Comparison of ENCODE assay signal across 23 cellular contexts in the genomic region with DNA sequence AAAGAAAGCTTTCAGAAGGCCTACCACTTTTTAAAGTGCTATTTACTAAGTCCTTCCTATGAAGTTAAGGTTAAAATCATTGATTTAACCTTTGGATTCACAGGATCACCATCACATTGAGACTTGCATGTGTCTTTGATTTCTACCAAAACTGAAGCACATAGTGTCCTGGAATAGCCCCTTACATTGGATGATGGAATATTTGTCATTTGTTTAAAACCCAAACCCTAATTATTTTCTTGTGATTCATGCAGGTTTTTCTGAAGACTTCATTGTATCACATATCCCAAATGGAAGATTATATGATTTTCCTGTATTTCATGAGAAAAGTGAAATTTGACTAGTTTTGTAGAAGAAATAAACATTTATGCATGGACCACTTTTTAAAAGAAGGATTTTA. TPM values are rescaled to one million over a fixed set of nuclear protein-coding genes. Genes with fewer than 3 reads are reported as not detected.
DNase-seq lines count a peak whose midpoint lies in the region; ATAC-seq and TF ChIP-seq lines count a peak whose summit lies in the region.
"Had no signal": no experiment of that assay in that cellular context is flagged by ENCODE, and none has a peak within 500 bp of the region (broad histone marks: within the 10 kb centered on the region; RNA-seq: fewer than 3 reads in every experiment).

No MANE protein-coding gene starts in this region.

- H4K20me1 ChIP-seq in SK-N-SH (ENCODE audit: insufficient read depth) (no peaks in the 10 kb centered on the region), hepatocyte (ENCODE audit: insufficient read depth, poor library complexity, severe bottlenecking) (no peaks in the 10 kb centered on the region)

- peaks cover 66% of the 10 kb centered on the region for H3K4me1 Mint-ChIP-seq in brain
- peaks cover 42% of the 10 kb centered on the region for H3K4me1 Mint-ChIP-seq in type B pancreatic cell (ENCODE audit: unreplicated experiment)
- peaks cover 0 to 16% (median 3%) of the 10 kb centered on the region in 3 donors for H3K4me1 Mint-ChIP-seq in CD8-positive, alpha-beta memory T cell

- no peak for TF ChIP-seq CTCF in SK-N-SH (IDR thresholded peaks at IDR 0.05)
- no peak for TF ChIP-seq CTCF in brain (conservative IDR thresholded peaks at IDR 0.05)
- TF ChIP-seq CTCF in hepatocyte (IDR thresholded peaks at IDR 0.05; ENCODE audit: poor library complexity), result no peak
- TF ChIP-seq CTCF in type B pancreatic cell (conservative IDR thresholded peaks at IDR 0.05), result no peak

- H3K79me2 ChIP-seq in SK-N-SH (ENCODE audit: insufficient read depth) (peaks cover 56% of the 10 kb centered on the region), hepatocyte (peaks cover 77% of the 10 kb centered on the region)

- peak overlapping the region; percentile 79 for H3K4me2 ChIP-seq in SK-N-SH
- H3K4me2 ChIP-seq in hepatocyte, result peak overlapping the region; percentile 76

- no peak for TF ChIP-seq RAD21 in SK-N-SH (IDR thresholded peaks at IDR 0.05; ENCODE audit: low read length)

- TF ChIP-seq EP300 in SK-N-SH (IDR thresholded peaks at IDR 0.05; ENCODE audit: borderline replicate concordance in 1 of 2, low read depth in 1 of 2, low read length in 1 of 2), result no peak

- peak overlapping the region; percentile 77 for H3K9ac ChIP-seq in SK-N-SH

- peaks cover 5% of the 10 kb centered on the region for H3K27me3 Mint-ChIP-seq in brain
- peaks cover 9% of the 10 kb centered on the region for H3K27me3 Mint-ChIP-seq in type B pancreatic cell
- H3K27me3 Mint-ChIP-seq in CD8-positive, alpha-beta memory T cell, result peaks cover 0 to 3% of the 10 kb centered on the region in 2 donors
- H3K27me3 Mint-ChIP-seq: CD4-positive, alpha-beta memory T cell; natural killer cell treated with Interleukin-12 subunit alpha and Interleukin-12 subunit beta and Interleukin-15 and Interleukin-18, amount 100 ng/mL, for 72 hours had no signal

- H3K36me3 Mint-ChIP-seq in brain (no peaks in the 10 kb centered on the region), type B pancreatic cell (peaks cover 7% of the 10 kb centered on the region)
- no peaks in the 10 kb centered on the region for H3K36me3 Mint-ChIP-seq in CD8-positive, alpha-beta memory T cell
- H3K36me3 Mint-ChIP-seq: natural killer cell treated with Interleukin-12 subunit alpha and Interleukin-12 subunit beta and Interleukin-15 and Interleukin-18, amount 100 ng/mL, for 72 hours had no signal

- H3K4me1 ChIP-seq in SK-N-SH (ENCODE audit: control insufficient read depth in 1 of 2, insufficient read depth in 2 of 2, low read depth in 1 of 2, low read length in 1 of 2) (peaks cover 3 to 39% of the 10 kb centered on the region in 2 experiments; a peak in 2 of 4 replicates), hepatocyte (ENCODE audit: insufficient read depth) (peaks cover 18% of the 10 kb centered on the region)
- peaks cover 7% of the 10 kb centered on the region for H3K4me1 ChIP-seq in CD8-positive, alpha-beta memory T cell (ENCODE audit: insufficient read depth, low read length)
- H3K4me1 ChIP-seq: psoas muscle had no signal

- H3K4me3 Mint-ChIP-seq in brain, result peak overlapping the region; percentile 30 to 94 (median 90)
- H3K4me3 Mint-ChIP-seq in type B pancreatic cell, result peak overlapping the region; percentile 83
- H3K4me3 Mint-ChIP-seq in CD8-positive, alpha-beta memory T cell, result no peak overlapping the region
- H3K4me3 Mint-ChIP-seq: CD4-positive, alpha-beta memory T cell; natural killer cell treated with Interleukin-12 subunit alpha and Interleukin-12 subunit beta and Interleukin-15 and Interleukin-18, amount 100 ng/mL, for 72 hours had no signal

- H3K27ac ChIP-seq in SK-N-SH (ENCODE audit: low read depth in 2 of 2, low read length in 1 of 2) (peak overlapping the region in 1 of 2 experiments; percentile 74; a peak in 2 of 4 replicates), hepatocyte (peak overlapping the region; percentile 20)
- H3K27ac ChIP-seq in CD8-positive, alpha-beta memory T cell (ENCODE audit: low read depth, low read length), result no peak overlapping the region
- H3K27ac ChIP-seq: psoas muscle, SK-N-MC had no signal

- H3K9me3 ChIP-seq in SK-N-SH, result no peaks in the 10 kb centered on the region
- no peaks in the 10 kb centered on the region for H3K9me3 ChIP-seq in hepatocyte (ENCODE audit: low read depth)
- H3K9me3 ChIP-seq in CD8-positive, alpha-beta memory T cell (ENCODE audit: low read length), result no peaks in the 10 kb centered on the region
- H3K9me3 ChIP-seq: psoas muscle had no signal

- no peak for ATAC-seq in SK-N-SH treated with all-trans-retinoic acid at 6 μM for 48 hours
- ATAC-seq: natural killer cell treated with Interleukin-12 subunit alpha and Interleukin-12 subunit beta and Interleukin-15 and Interleukin-18, amount 100 ng/mL, for 72 hours; psoas muscle had no signal

- H3K9me2 ChIP-seq in SK-N-SH (no peaks in the 10 kb centered on the region), hepatocyte (replicated peaks; ENCODE audit: insufficient read depth) (no peaks in the 10 kb centered on the region)

- H3K27me3 ChIP-seq in SK-N-SH (ENCODE audit: insufficient read depth), result no peaks in the 10 kb centered on the region
- no peaks in the 10 kb centered on the region for H3K27me3 ChIP-seq in hepatocyte
- H3K27me3 ChIP-seq in CD8-positive, alpha-beta memory T cell (ENCODE audit: insufficient read depth, low read length, poor library complexity, severe bottlenecking), result no peaks in the 10 kb centered on the region

- peaks cover 41% of the 10 kb centered on the region for H3F3A ChIP-seq in SK-N-SH (replicated peaks; ENCODE audit: insufficient read depth)

- H2AFZ ChIP-seq in SK-N-SH (ENCODE audit: low read depth) (peak overlapping the region; percentile 60), hepatocyte (no peak overlapping the region)

- no peaks in the 10 kb centered on the region for H3K9me3 Mint-ChIP-seq in brain
- H3K9me3 Mint-ChIP-seq in type B pancreatic cell, result no peaks in the 10 kb centered on the region
- H3K9me3 Mint-ChIP-seq in CD8-positive, alpha-beta memory T cell, result peaks cover 0 to 6% (median 4%) of the 10 kb centered on the region in 5 donors
- H3K9me3 Mint-ChIP-seq: natural killer cell treated with Interleukin-12 subunit alpha and Interleukin-12 subunit beta and Interleukin-15 and Interleukin-18, amount 100 ng/mL, for 72 hours had no signal

- POLR2A ChIA-PET in SK-N-SH (lab: Yijun Ruan, JAX), result no interaction called here
- POLR2A ChIA-PET in CD8-positive, alpha-beta memory T cell (lab: Charles Lee), result no interaction called here

- DNase-seq in SK-N-SH (no peak), hepatocyte (ENCODE audit: low spot score) (no peak), type B pancreatic cell (ENCODE audit: extremely low spot score, unreplicated experiment) (no peak), NCI-H2171 (lab: John Stamatoyannopoulos, UW) (no peak), RPMI8226 (no peak)
- no peak for DNase-seq in CD8-positive, alpha-beta memory T cell
- DNase-seq: 8988T; activated CD4-positive, alpha-beta T cell treated with anti-CD3 and anti-CD28 coated beads for 4 hours; activated naive CD4-positive, alpha-beta T cell treated with anti-CD3 and anti-CD28 coated beads, Interleukin-2, amount 50 U/mL, for 16 hours; activated T-cell treated with anti-CD3 and anti-CD28 coated beads for 4 hours; CD4-positive, alpha-beta memory T cell; effector CD4-positive, alpha-beta T cell; GOT3; NCI-H1694; NCI-H524; psoas muscle; stimulated activated naive CD4-positive, alpha-beta T cell had no signal

- CTCF ChIA-PET in SK-N-SH (lab: Yijun Ruan, JAX), result no interaction called here
- CTCF ChIA-PET in CD8-positive, alpha-beta memory T cell (lab: Charles Lee), result no interaction called here

- peak overlapping the region; percentile 67 to 79; a peak in 3 of 4 replicates for H3K4me3 ChIP-seq in SK-N-SH (ENCODE audit: low read depth in 2 of 2, low read length in 1 of 2)
- H3K4me3 ChIP-seq in hepatocyte, result peak overlapping the region; percentile 61
- H3K4me3 ChIP-seq in CD8-positive, alpha-beta memory T cell (ENCODE audit: low read length), result no peak overlapping the region
- H3K4me3 ChIP-seq: lung, psoas muscle, SK-N-MC had no signal

- H3K36me3 ChIP-seq in SK-N-SH (replicated peaks in 1 of 2; ENCODE audit: control insufficient read depth in 1 of 2, insufficient read depth in 2 of 2, low read length in 1 of 2) (no peaks in the 10 kb centered on the region), hepatocyte (replicated peaks; ENCODE audit: insufficient read depth, low read depth) (no peaks in the 10 kb centered on the region)
- H3K36me3 ChIP-seq in CD8-positive, alpha-beta memory T cell (ENCODE audit: insufficient read depth, low read length), result no peaks in the 10 kb centered on the region

- H3K27ac Mint-ChIP-seq in brain, result peak overlapping the region in 2 of 5 experiments; percentile 73 to 88
- H3K27ac Mint-ChIP-seq in type B pancreatic cell, result no peak overlapping the region
- no peak overlapping the region for H3K27ac Mint-ChIP-seq in CD8-positive, alpha-beta memory T cell
- H3K27ac Mint-ChIP-seq: CD4-positive, alpha-beta memory T cell; natural killer cell treated with Interleukin-12 subunit alpha and Interleukin-12 subunit beta and Interleukin-15 and Interleukin-18, amount 100 ng/mL, for 72 hours had no signal

TF ChIP-seq in SK-N-SH, 30 proteins besides CTCF, POLR2A, EP300 and RAD21 (continues in another document):
- TF ChIP-seq FOSL2 (IDR thresholded peaks at IDR 0.05; ENCODE audit: borderline replicate concordance, low read depth), result peak; percentile 10; the same call in 1 of the 2 replicates

TF ChIP-seq in SK-N-SH treated with all-trans-retinoic acid at 6 μM for 48 hours, 23 proteins besides CTCF, POLR2A, EP300 and RAD21:
- no peak for TF ChIP-seq ESRRG (CRISPR knock-in tag; IDR thresholded peaks at IDR 0.05)
- TF ChIP-seq ZNF70 (CRISPR knock-in tag; IDR thresholded peaks at IDR 0.05), result no peak
- TF ChIP-seq TOX (CRISPR knock-in tag; IDR thresholded peaks at IDR 0.05; ENCODE audit: borderline replicate concordance), result no peak
- no peak for TF ChIP-seq ISL1 (CRISPR knock-in tag; IDR thresholded peaks at IDR 0.05)
- no peak for TF ChIP-seq BACH2 (CRISPR knock-in tag; IDR thresholded peaks at IDR 0.05; ENCODE audit: borderline replicate concordance)
- no peak for TF ChIP-seq ARNTL (CRISPR knock-in tag; IDR thresholded peaks at IDR 0.05; ENCODE audit: borderline replicate concordance, low read depth)
- no peak for TF ChIP-seq ZFP3 (CRISPR knock-in tag; IDR thresholded peaks at IDR 0.05)
- TF ChIP-seq CSDC2 (CRISPR knock-in tag; IDR thresholded peaks at IDR 0.05), result no peak
- no peak for TF ChIP-seq GLIS3 (CRISPR knock-in tag; IDR thresholded peaks at IDR 0.05)

RNA-seq across cellular contexts. Expression of a gene that starts 3.3 kb away (rescaled TPM):
- polyA plus RNA-seq in SK-N-SH (2012; rRNA removed), result 15.9 and 16.5 TPM in 2 replicates
- polyA plus RNA-seq in SK-N-SH (2012; cell fraction: cytosol; rRNA removed), result 19.7 and 22.3 TPM in 2 replicates
- 9.0 and 20.4 TPM in 2 replicates for polyA plus RNA-seq in SK-N-SH (2012; cell fraction: nucleus; rRNA removed)
- polyA plus RNA-seq in brain (ENCODE audit: insufficient read depth, low read depth, low replicate concordance), result 0.25 TPM
- 64.6 and 72.3 TPM in 2 replicates for total RNA-seq in hepatocyte
- 19.3 and 20.2 TPM in 2 replicates for polyA plus RNA-seq in hepatocyte
- total RNA-seq in type B pancreatic cell (ENCODE audit: low replicate concordance), result 28.2 and 77.1 TPM in 2 replicates
- total RNA-seq in CD8-positive, alpha-beta memory T cell, result not detected
- not detected for polyA plus RNA-seq in CD8-positive, alpha-beta memory T cell
- total RNA-seq: OCI-LY7 had no signal

Comparison
In these comparisons a context has a peak if more than half of its experiments do, and no peak if none do; other contexts are left out.
1. H3K4me3 Mint-ChIP-seq: peak in brain (5 of 5) and type B pancreatic cell (single experiment); none in CD8-positive, alpha-beta memory T cell (0 of 7).